ENCODE assay signal across 16 cellular contexts in the genomic region with DNA sequence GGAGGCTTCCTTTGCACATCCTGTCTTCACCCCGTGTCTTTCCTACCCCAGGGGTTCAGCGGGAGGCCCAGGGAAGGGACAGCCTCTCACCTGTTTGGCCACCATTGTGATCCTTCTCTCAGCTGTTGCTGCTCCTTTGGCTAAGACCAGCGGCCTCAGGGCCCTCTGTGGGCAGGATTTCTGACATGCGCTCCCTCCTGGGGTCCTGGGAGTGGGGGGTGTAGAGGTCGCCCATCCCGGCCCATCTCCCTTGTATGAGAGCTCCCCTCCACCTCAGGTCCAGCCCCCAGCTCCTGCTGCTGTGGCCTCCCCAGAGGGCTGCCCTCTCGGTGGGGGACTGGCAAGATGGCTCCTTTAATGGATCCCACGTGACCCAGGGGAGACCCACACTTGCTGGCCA.
DNase-seq lines count a peak whose midpoint lies in the region; ATAC-seq, FAIRE-seq and TF ChIP-seq lines count a peak whose summit lies in the region.
"Had no signal": no experiment of that assay in that cellular context is flagged by ENCODE, and none has a peak within 500 bp of the region (broad histone marks: within the 10 kb centered on the region; RNA-seq: fewer than 3 reads in every experiment).

No MANE protein-coding gene starts in this region.

- H2BK12ac ChIP-seq in H9 (ENCODE audit: insufficient read length, low read depth, low read length): no peak overlapping the region

- H3K14ac ChIP-seq in H9 (ENCODE audit: insufficient read depth, low read length): no peak overlapping the region

- H3K9ac ChIP-seq in H9 (ENCODE audit: extremely low read depth, insufficient read length, low read length): no peak overlapping the region
- H3K9ac ChIP-seq in K562 (ENCODE audit: insufficient read depth in 1 of 2, low read depth in 2 of 2, low read length in 2 of 2): no peak overlapping the region
- H3K9ac ChIP-seq: BLaER1 treated with 17β-estradiol and CSF1 and Interleukin-3, amounts not matched to agents 10 nM and 100 nM had no signal

- H3K4ac ChIP-seq in H9 (ENCODE audit: low read depth, low read length): no peak overlapping the region

- FAIRE-seq in K562 (lab: Jason Lieb, UNC): no peak

- H4K5ac ChIP-seq in H9 (ENCODE audit: insufficient read length, low read depth, low read length): no peak overlapping the region

- H3K27ac Mint-ChIP-seq in H9: no peak overlapping the region
- peak overlapping the region; percentile 56 for H3K27ac Mint-ChIP-seq in stimulated activated naive B cell treated with anti-CD40 and anti-IgM and Interleukin-4, amounts not matched to agents 10 μg/mL and 1 μg/mL and 100 μg/mL, for 72 hours
- no peak overlapping the region for H3K27ac Mint-ChIP-seq in T-helper 2 cell treated with Interferon-gamma antibody and Interleukin-4, amounts not matched to agents 5 μg/mL and 100 μg/mL, for 36 hours
- H3K27ac Mint-ChIP-seq: B cell; CD8-positive, alpha-beta T cell had no signal

- no peak for ATAC-seq in K562
- no peak for ATAC-seq in left lobe of liver
- no peak for ATAC-seq in stimulated activated naive B cell treated with anti-CD40 and anti-IgM and Interleukin-4, amounts not matched to agents 10 μg/mL and 1 μg/mL and 100 μg/mL, for 72 hours (replicated peaks)
- ATAC-seq in stimulated activated naive CD8-positive, alpha-beta T cell treated with anti-CD3 and anti-CD28 coated beads, Interleukin-15, Interleukin-2, amounts not matched to agents 100 U/mL and 50 U/mL, for 24 hours: no peak
- ATAC-seq: CD8-positive, alpha-beta T cell had no signal

- H3K27ac ChIP-seq in H9 (ENCODE audit: insufficient read length, low read depth, low read length) (no peak overlapping the region), K562 (ENCODE audit: extremely low read depth, low read depth, low read length) (no peak overlapping the region)
- H3K27ac ChIP-seq: BLaER1 treated with 17β-estradiol and CSF1 and Interleukin-3, amounts not matched to agents 10 nM and 100 nM had no signal

- DNase-seq in H9: peak; percentile 19
- DNase-seq in K562 (ENCODE audit: extremely low read depth in 1 of 4, low spot score in 3 of 4): no peak
- peak; percentile 34 for DNase-seq in left lobe of liver (ENCODE audit: low spot score)
- no peak for DNase-seq in stimulated activated naive B cell treated with anti-CD40 and anti-IgM and Interleukin-4, amounts not matched to agents 10 μg/mL and 1 μg/mL and 100 μg/mL, for 72 hours
- DNase-seq in T-helper 2 cell treated with Interferon-gamma antibody and Interleukin-4, amounts not matched to agents 5 μg/mL and 100 μg/mL, for 36 hours (ENCODE audit: low spot score): no peak
- DNase-seq in stimulated activated naive CD8-positive, alpha-beta T cell treated with anti-CD3 and anti-CD28 coated beads, Interleukin-15, Interleukin-2, amounts not matched to agents 100 U/mL and 50 U/mL, for 24 hours: no peak
- DNase-seq in SW480 (ENCODE audit: low spot score): no peak
- DNase-seq in dermis blood vessel endothelial cell: no peak
- DNase-seq: Calu3, DMS79 treated with DMSO at 0.1 percent for 48 hours, GF-D8, GOT3, H7 had no signal

- H3K9me1 ChIP-seq in K562 (ENCODE audit: control insufficient read depth, insufficient read depth, low read length): no peaks in the 10 kb centered on the region

- 0 out of 7 replicates have a peak, but pooled peaks cover 0 to 2% (median 0%) of the 10 kb centered on the region in 3 experiments for H3K36me3 Mint-ChIP-seq in H9 (ENCODE audit: insufficient read depth in 1 of 3, low read depth in 3 of 3)
- H3K36me3 Mint-ChIP-seq in stimulated activated naive B cell treated with anti-CD40 and anti-IgM and Interleukin-4, amounts not matched to agents 10 μg/mL and 1 μg/mL and 100 μg/mL, for 72 hours: peaks cover 36 to 40% of the 10 kb centered on the region in 2 donors
- peaks cover 2% of the 10 kb centered on the region for H3K36me3 Mint-ChIP-seq in T-helper 2 cell treated with Interferon-gamma antibody and Interleukin-4, amounts not matched to agents 5 μg/mL and 100 μg/mL, for 36 hours (ENCODE audit: low read depth)

- no peak overlapping the region for H2AFZ ChIP-seq in H9 (ENCODE audit: low read length)
- no peak overlapping the region for H2AFZ ChIP-seq in K562 (ENCODE audit: low read depth, low read length)

- no peak overlapping the region for H2BK15ac ChIP-seq in H9 (ENCODE audit: low read depth, low read length)

- H3K79me2 ChIP-seq in H9 (ENCODE audit: insufficient read depth, low read length) (no peaks in the 10 kb centered on the region), K562 (ENCODE audit: control insufficient read depth, insufficient read depth, low read length) (no peaks in the 10 kb centered on the region)

- H3K23me2 ChIP-seq in H9 (ENCODE audit: insufficient read length, low read depth, low read length, poor library complexity, severe bottlenecking): no peaks in the 10 kb centered on the region

- TF ChIP-seq CTCF in H9 (conservative IDR thresholded peaks at IDR 0.05) (no peak), K562 (IDR thresholded peaks at IDR 0.05 in 2 of 3, conservative IDR thresholded peaks at IDR 0.05 in 1 of 3; ENCODE audit: insufficient read depth in 2 of 3, low read depth in 1 of 3, low read length in 3 of 3) (no peak)

- no peak overlapping the region for H4K8ac ChIP-seq in H9 (replicated peaks; ENCODE audit: insufficient read length, low read depth, low read length)

- H3K9me3 Mint-ChIP-seq in H9: no peaks in the 10 kb centered on the region
- no peaks in the 10 kb centered on the region for H3K9me3 Mint-ChIP-seq in stimulated activated naive B cell treated with anti-CD40 and anti-IgM and Interleukin-4, amounts not matched to agents 10 μg/mL and 1 μg/mL and 100 μg/mL, for 72 hours
- H3K9me3 Mint-ChIP-seq in T-helper 2 cell treated with Interferon-gamma antibody and Interleukin-4, amounts not matched to agents 5 μg/mL and 100 μg/mL, for 36 hours: no peaks in the 10 kb centered on the region
- H3K9me3 Mint-ChIP-seq: CD8-positive, alpha-beta T cell had no signal

- H3K23ac ChIP-seq in H9 (ENCODE audit: insufficient read length, low read depth, low read length): no peak overlapping the region

- H3K36me3 ChIP-seq in K562 (ENCODE audit: control insufficient read depth, insufficient read depth, low read length): no peaks in the 10 kb centered on the region

- H4K20me1 ChIP-seq in H9 (ENCODE audit: control insufficient read depth, insufficient read depth, insufficient read length) (no peaks in the 10 kb centered on the region), K562 (replicated peaks; ENCODE audit: control insufficient read depth, insufficient read depth, low read length) (no peaks in the 10 kb centered on the region; the same call in 1 of the 2 replicates)

- no peaks in the 10 kb centered on the region for H3K4me1 Mint-ChIP-seq in H9
- no peaks in the 10 kb centered on the region for H3K4me1 Mint-ChIP-seq in stimulated activated naive B cell treated with anti-CD40 and anti-IgM and Interleukin-4, amounts not matched to agents 10 μg/mL and 1 μg/mL and 100 μg/mL, for 72 hours
- H3K4me1 Mint-ChIP-seq in T-helper 2 cell treated with Interferon-gamma antibody and Interleukin-4, amounts not matched to agents 5 μg/mL and 100 μg/mL, for 36 hours (ENCODE audit: low read depth): no peaks in the 10 kb centered on the region

- no peak overlapping the region for H2BK20ac ChIP-seq in H9 (ENCODE audit: low read depth, low read length, poor library complexity, severe bottlenecking)

- H2AK5ac ChIP-seq in H9 (ENCODE audit: insufficient read length, low read length): no peak overlapping the region

- in situ Hi-C loops in K562 (cut with MboI): no loop called here

- no peaks in the 10 kb centered on the region for H3K4me1 ChIP-seq in H9 (ENCODE audit: insufficient read depth, low read length)
- H3K4me1 ChIP-seq in K562 (replicated peaks in 1 of 2; ENCODE audit: control insufficient read depth in 2 of 2, insufficient read depth in 2 of 2, low read length in 2 of 2): peaks cover 0 to 3% of the 10 kb centered on the region in 2 experiments; a peak in 2 of 5 replicates

- TF ChIP-seq POLR2A in K562 (conservative IDR thresholded peaks at IDR 0.05): no peak

- no peaks in the 10 kb centered on the region for H3K79me1 ChIP-seq in H9 (ENCODE audit: insufficient read depth, low read depth, low read length, poor library complexity, severe bottlenecking)

- no peak for TF ChIP-seq EP300 in K562 (IDR thresholded peaks at IDR 0.05; ENCODE audit: low read length)

- H3K4me3 ChIP-seq in K562: no peak overlapping the region
- H3K4me3 ChIP-seq: BLaER1 treated with 17β-estradiol and CSF1 and Interleukin-3, amounts not matched to agents 10 nM and 100 nM had no signal

- no peak overlapping the region for H3K56ac ChIP-seq in H9 (ENCODE audit: insufficient read length, low read depth, low read length)

- H3K27me3 ChIP-seq in H9 (ENCODE audit: insufficient read depth, low read length): no peaks in the 10 kb centered on the region
- H3K27me3 ChIP-seq in K562 (ENCODE audit: control insufficient read depth in 2 of 2, insufficient read depth in 2 of 2, low read length in 2 of 2): peaks cover 10 to 42% of the 10 kb centered on the region in 2 experiments; a peak in 4 of 5 replicates
- H3K27me3 ChIP-seq: BLaER1 treated with 17β-estradiol and CSF1 and Interleukin-3, amounts not matched to agents 10 nM and 100 nM had no signal

- H3K4me3 Mint-ChIP-seq in H9: no peak overlapping the region
- H3K4me3 Mint-ChIP-seq in stimulated activated naive B cell treated with anti-CD40 and anti-IgM and Interleukin-4, amounts not matched to agents 10 μg/mL and 1 μg/mL and 100 μg/mL, for 72 hours: no peak overlapping the region
- H3K4me3 Mint-ChIP-seq in T-helper 2 cell treated with Interferon-gamma antibody and Interleukin-4, amounts not matched to agents 5 μg/mL and 100 μg/mL, for 36 hours: no peak overlapping the region
- H3K4me3 Mint-ChIP-seq: B cell; CD8-positive, alpha-beta T cell had no signal

- H4K91ac ChIP-seq in H9 (ENCODE audit: insufficient read length, low read depth, low read length): no peak overlapping the region

- BruUV-seq in K562 (replicated peaks; lab: Mats Ljungman, UMichigan): no TSS peak

- H2BK5ac ChIP-seq in H9 (ENCODE audit: insufficient read length, low read length): no peak overlapping the region

- no peaks in the 10 kb centered on the region for H3K9me3 ChIP-seq in H9 (ENCODE audit: control insufficient read depth, low read depth, low read length)
- H3K9me3 ChIP-seq in K562 (replicated peaks; ENCODE audit: control insufficient read depth, insufficient read depth, low read depth, low read length): no peaks in the 10 kb centered on the region

- CTCF ChIA-PET in K562 (lab: Yijun Ruan, JAX; ENCODE audit: low intra/inter-chr PET ratio): no interaction called here

- H3T11ph ChIP-seq in H9 (ENCODE audit: low read length): no peak overlapping the region

- TF ChIP-seq RAD21 in K562 (CRISPR knock-in tag; conservative IDR thresholded peaks at IDR 0.05 in 1 of 2, IDR thresholded peaks at IDR 0.05 in 1 of 2): no peak

- H2BK120ac ChIP-seq in H9 (ENCODE audit: low read depth, low read length, poor library complexity, severe bottlenecking): no peak overlapping the region

- no CpG with 5 or more reads among the region's 8 CpGs for WGBS in H9 (ENCODE audit: extremely low coverage, insufficient read length, low lambda C conversion rate)
- WGBS in K562 (ENCODE audit: insufficient coverage, low coverage, missing lambda C conversion rate): 20% methylated on average over 8 of the region's 8 CpGs

- H3K4me2 ChIP-seq in H9 (ENCODE audit: insufficient read depth, insufficient read length, low read length) (no peak overlapping the region), K562 (ENCODE audit: insufficient read depth, low read length) (no peak overlapping the region)
- H3K4me2 ChIP-seq: BLaER1 treated with 17β-estradiol and CSF1 and Interleukin-3, amounts not matched to agents 10 nM and 100 nM had no signal

- no peak overlapping the region for H3K18ac ChIP-seq in H9 (ENCODE audit: insufficient read length, low read depth, low read length)

- peaks cover 2% of the 10 kb centered on the region for H3K27me3 Mint-ChIP-seq in H9 (ENCODE audit: low read depth)
- no peaks in the 10 kb centered on the region for H3K27me3 Mint-ChIP-seq in stimulated activated naive B cell treated with anti-CD40 and anti-IgM and Interleukin-4, amounts not matched to agents 10 μg/mL and 1 μg/mL and 100 μg/mL, for 72 hours
- H3K27me3 Mint-ChIP-seq in T-helper 2 cell treated with Interferon-gamma antibody and Interleukin-4, amounts not matched to agents 5 μg/mL and 100 μg/mL, for 36 hours (ENCODE audit: low read depth): no peaks in the 10 kb centered on the region
- H3K27me3 Mint-ChIP-seq: B cell had no signal

- POLR2A ChIA-PET in K562 (lab: Yijun Ruan, JAX): interaction anchor here (1.0 to 1.5 kb wide), 2 partner anchors 9 to 22 kb away, joined by 4 read pairs; no protein-coding TSS in a partner anchor

- intact Hi-C loops in K562 (cut with micrococcal nuclease): no loop called here

Comparison
In these comparisons a context has a peak if more than half of its experiments do, and no peak if none do; other contexts are left out.
1. DNase-seq: peak in H9 (single experiment) and left lobe of liver (single experiment); none in K562 (0 of 4), stimulated activated naive B cell treated with anti-CD40 and anti-IgM and Interleukin-4, amounts not matched to agents 10 μg/mL and 1 μg/mL and 100 μg/mL, for 72 hours (single experiment), T-helper 2 cell treated with Interferon-gamma antibody and Interleukin-4, amounts not matched to agents 5 μg/mL and 100 μg/mL, for 36 hours (single experiment), stimulated activated naive CD8-positive, alpha-beta T cell treated with anti-CD3 and anti-CD28 coated beads, Interleukin-15, Interleukin-2, amounts not matched to agents 100 U/mL and 50 U/mL, for 24 hours (single experiment), SW480 (single experiment) and dermis blood vessel endothelial cell (single experiment).